In the genomic region with DNA sequence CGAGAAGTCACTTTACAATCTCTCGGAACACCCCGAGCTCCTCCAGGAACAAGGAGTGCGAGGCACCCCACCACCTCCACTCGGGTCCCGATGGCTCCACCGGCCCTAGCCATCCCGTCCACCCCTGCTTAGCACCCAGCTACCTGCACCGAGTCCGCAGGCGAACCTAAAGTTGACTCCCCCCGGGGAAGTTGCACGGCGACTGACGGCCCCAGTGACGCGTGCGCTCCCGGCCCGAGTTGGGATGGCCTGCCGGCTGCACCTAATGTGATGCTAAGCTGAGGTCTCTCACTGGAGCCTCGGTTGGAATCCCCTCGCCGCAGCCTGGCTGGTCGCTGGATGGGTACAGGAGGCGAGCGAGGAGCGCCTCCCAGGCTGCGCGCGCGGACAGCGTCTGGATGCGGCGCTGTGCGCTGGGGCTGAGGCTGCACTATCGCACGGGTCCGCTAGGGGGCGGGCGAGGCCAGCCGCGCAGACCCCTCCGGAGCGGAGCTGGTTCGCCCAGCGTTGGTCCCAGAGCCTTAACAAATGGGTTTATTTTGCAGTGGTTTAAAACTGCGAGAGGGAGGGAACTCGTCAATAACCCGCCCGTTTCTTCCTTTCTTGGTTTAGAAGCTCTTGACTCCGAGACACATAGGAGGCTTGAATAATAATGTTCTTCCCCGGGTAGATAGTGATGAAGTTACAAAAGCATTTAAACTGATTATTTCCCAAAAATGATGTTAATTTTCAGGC, we compare ENCODE assay signal across 8 cellular contexts. TPM values are rescaled to one million over a fixed set of nuclear protein-coding genes. Genes with fewer than 3 reads are reported as not detected.
A peak's percentile ranks its signal among the peaks of the same experiment; 100 is the strongest.
DNase-seq lines count a peak whose midpoint lies in the region; ATAC-seq and TF ChIP-seq lines count a peak whose summit lies in the region.

A gene (minus strand): TSS at position 526 of the 735 bp plus-strand sequence. CDS start 1,426 bp downstream, outside the sequence.

- H3K79me2 ChIP-seq in OCI-LY7 (ENCODE audit: insufficient read depth, low read depth, low read length) (no peaks in the 10 kb centered on the region), osteoblast (ENCODE audit: insufficient read depth, low read length) (peaks cover 12% of the 10 kb centered on the region)

- H3K4me3 ChIP-seq in Caco-2 (ENCODE audit: low read depth, low read length) = peak within 1 kb of the TSS; percentile 44
- peak within 1 kb of the TSS; percentile 15 for H3K4me3 ChIP-seq in OCI-LY7 (ENCODE audit: low read depth, low read length, poor library complexity, severe bottlenecking)
- peak within 1 kb of the TSS; percentile 79 for H3K4me3 ChIP-seq in osteoblast (ENCODE audit: insufficient read depth, low read length)

- H3K4me1 ChIP-seq in Caco-2 (peaks cover 9% of the 10 kb centered on the region; the same call in 1 of the 2 replicates), OCI-LY7 (ENCODE audit: insufficient read depth, low read length, poor library complexity, severe bottlenecking) (no peaks in the 10 kb centered on the region), osteoblast (ENCODE audit: insufficient read depth, low read length) (peaks cover 19% of the 10 kb centered on the region)

- ATAC-seq in GM19328 (IDR thresholded peaks at IDR 0.05; ENCODE audit: unreplicated experiment) = peak; percentile 76
- peak; percentile 79 for ATAC-seq in HG03439 (IDR thresholded peaks at IDR 0.05; ENCODE audit: unreplicated experiment)

- H3K4me3 Mint-ChIP-seq in Caco-2 (ENCODE audit: unreplicated experiment) (peak within 1 kb of the TSS; percentile 71), type B pancreatic cell (peak within 1 kb of the TSS; percentile 85)

- no peak within 1 kb of the TSS for H3K27ac ChIP-seq in OCI-LY7 (ENCODE audit: low read depth, low read length, poor library complexity, severe bottlenecking)
- peak within 1 kb of the TSS; percentile 60 for H3K27ac ChIP-seq in osteoblast (ENCODE audit: low read depth, low read length)

- no peaks in the 10 kb centered on the region for H3K9me3 ChIP-seq in Caco-2
- no peaks in the 10 kb centered on the region for H3K9me3 ChIP-seq in OCI-LY7 (ENCODE audit: low read length)
- no peaks in the 10 kb centered on the region for H3K9me3 ChIP-seq in osteoblast (ENCODE audit: low read depth, low read length)

- H3K36me3 ChIP-seq in Caco-2 (ENCODE audit: control insufficient read depth, insufficient read depth, low read length) (no peaks in the 10 kb centered on the region), OCI-LY7 (ENCODE audit: insufficient read depth, low read length) (no peaks in the 10 kb centered on the region), osteoblast (ENCODE audit: insufficient read depth, low read length) (peaks cover 1% of the 10 kb centered on the region)

- no TSS peak for BruUV-seq in Caco-2 (replicated peaks; lab: Mats Ljungman, UMichigan)
- BruUV-seq in OCI-LY7 (replicated peaks; lab: Mats Ljungman, UMichigan) = no TSS peak

- H3K4me1 Mint-ChIP-seq in Caco-2 (ENCODE audit: low read depth, unreplicated experiment) (peaks cover 6% of the 10 kb centered on the region), type B pancreatic cell (ENCODE audit: unreplicated experiment) (peaks cover 11% of the 10 kb centered on the region)

- POLR2A ChIA-PET in Caco-2 (lab: Charles Lee) (no interaction called here), OCI-LY7 (lab: Charles Lee) (no interaction called here)

- H4K20me1 ChIP-seq in OCI-LY7 (ENCODE audit: insufficient read depth, low read length) = no peaks in the 10 kb centered on the region
- H4K20me1 ChIP-seq in osteoblast (ENCODE audit: insufficient read depth, low read length) = peaks cover 8% of the 10 kb centered on the region

- intact Hi-C loops in Caco-2 (cut with micrococcal nuclease; ENCODE audit: unreplicated experiment) = loop anchor here (2.0 to 10.0 kb wide), 6 partner anchors 72 to 324 kb away; no protein-coding TSS in a partner anchor
- intact Hi-C loops in OCI-LY7 (cut with micrococcal nuclease; ENCODE audit: unreplicated experiment) = no loop called here

- DNase-seq in Caco-2 (peak; percentile 59 to 87), OCI-LY7 (ENCODE audit: low spot score) (peak; percentile 54), germinal center (ENCODE audit: low spot score) (peak; percentile 82), osteoblast (ENCODE audit: insufficient read length, low spot score, missing footprints) (peak; percentile 100), type B pancreatic cell (ENCODE audit: extremely low spot score, unreplicated experiment) (peak; percentile 86)
- peak; percentile 22 for DNase-seq in activated effector memory CD4-positive, alpha-beta T cell treated with Interleukin-2 at 50 U/mL for 16 hours

- H3K9me3 Mint-ChIP-seq in Caco-2 (ENCODE audit: unreplicated experiment) (no peaks in the 10 kb centered on the region), type B pancreatic cell (no peaks in the 10 kb centered on the region)

- H3K27me3 ChIP-seq in Caco-2 (replicated peaks; ENCODE audit: control insufficient read depth, insufficient read depth, low read length) = no peaks in the 10 kb centered on the region; the same call in 1 of the 2 replicates
- peaks cover 22% of the 10 kb centered on the region for H3K27me3 ChIP-seq in osteoblast (ENCODE audit: insufficient read depth, low read length)

- peak within 1 kb of the TSS; percentile 43 for H3K4me2 ChIP-seq in OCI-LY7 (ENCODE audit: low read length)
- H3K4me2 ChIP-seq in osteoblast (ENCODE audit: insufficient read depth, low read length) = peak within 1 kb of the TSS; percentile 90

- no peak within 1 kb of the TSS for H3K27ac Mint-ChIP-seq in Caco-2 (ENCODE audit: unreplicated experiment)
- no peak within 1 kb of the TSS for H3K27ac Mint-ChIP-seq in type B pancreatic cell

- H3K9me2 ChIP-seq in OCI-LY7 (ENCODE audit: insufficient read depth, low read length) = no peaks in the 10 kb centered on the region

- peak; percentile 95 to 96 for TF ChIP-seq CTCF in Caco-2 (IDR thresholded peaks at IDR 0.05; ENCODE audit: insufficient read depth in 1 of 2, low read depth in 1 of 2, low read length in 1 of 2, severe bottlenecking in 1 of 2, unreplicated experiment in 1 of 2)
- TF ChIP-seq CTCF in OCI-LY7 (conservative IDR thresholded peaks at IDR 0.05; ENCODE audit: low read length) = peak; percentile 97
- TF ChIP-seq CTCF in osteoblast (IDR thresholded peaks at IDR 0.05; ENCODE audit: extremely low read depth, low read depth, low read length) = peak; percentile 95
- peak; percentile 100 for TF ChIP-seq CTCF in type B pancreatic cell (conservative IDR thresholded peaks at IDR 0.05)

- CTCF ChIA-PET in Caco-2 (lab: Charles Lee) (interaction anchor here (0.6 to 1.5 kb wide), 12 partner anchors 9 to 292 kb away, joined by 3 to 14 read pairs (median 4); no protein-coding TSS in a partner anchor), OCI-LY7 (lab: Charles Lee; ENCODE audit: unreplicated experiment) (interaction anchor here (0.7 kb wide), 1 partner anchor 533 kb away, joined by 3 read pairs; no protein-coding TSS in a partner anchor)

- H3K27me3 Mint-ChIP-seq in Caco-2 (ENCODE audit: insufficient read depth, unreplicated experiment) (peaks cover 8% of the 10 kb centered on the region), type B pancreatic cell (peaks cover 65% of the 10 kb centered on the region)

- H3K36me3 Mint-ChIP-seq in Caco-2 (ENCODE audit: insufficient read depth, unreplicated experiment) (peaks cover 4% of the 10 kb centered on the region), type B pancreatic cell (no peaks in the 10 kb centered on the region)

- H2AFZ ChIP-seq in OCI-LY7 (ENCODE audit: low read length) (no peak within 1 kb of the TSS), osteoblast (ENCODE audit: low read length) (peak within 1 kb of the TSS; percentile 83)

RNA-seq across cellular contexts. Expression of the gene that starts here (rescaled TPM):
- total RNA-seq in Caco-2 (2022) (3.9 and 4.6 TPM in 2 replicates), OCI-LY7 (2022) (0.82 and 2.8 TPM in 2 replicates), osteoblast (2.5 and 6.2 TPM in 2 replicates), type B pancreatic cell (ENCODE audit: low replicate concordance) (3.3 and 4.1 TPM in 2 replicates)
- 1.5 and 2.0 TPM in 2 replicates for total RNA-seq in OCI-LY7 (2014; rRNA removed; shearing (Covaris generic))

Comparison
In these comparisons a context has a peak if more than half of its experiments do, and no peak if none do; other contexts are left out.
1. DNase-seq: peak in every context shown above with its lines; median percentile 100 in osteoblast; 86 in type B pancreatic cell; 82 in germinal center; 73 in Caco-2; 54 in OCI-LY7; 22 in activated effector memory CD4-positive, alpha-beta T cell treated with Interleukin-2 at 50 U/mL for 16 hours.
2. H3K4me3 ChIP-seq: peak in every context shown above with its lines; median percentile 79 in osteoblast; 44 in Caco-2; 15 in OCI-LY7.